Comparison of ENCODE assay signal across 10 cellular contexts in genomic region chr18:58805482-58806187, GRCh38. TPM values are rescaled to one million over a fixed set of nuclear protein-coding genes. Genes with fewer than 3 reads are reported as not detected.
DNase-seq lines count a peak whose midpoint lies in the region; ATAC-seq and FAIRE-seq lines count a peak whose summit lies in the region.
"Had no signal": no experiment of that assay in that cellular context is flagged by ENCODE, and none has a peak within 500 bp of the region (broad histone marks: within the 10 kb centered on the region; RNA-seq: fewer than 3 reads in every experiment).

No MANE protein-coding gene starts in this region.

- H3K27ac ChIP-seq in thymus (ENCODE audit: low read depth), result peak overlapping the region; percentile 33

- no peaks in the 10 kb centered on the region for H3K36me3 ChIP-seq in thymus (ENCODE audit: control insufficient read depth, insufficient read depth)

- H3K9me3 ChIP-seq in thymus (ENCODE audit: control insufficient read depth), result no peaks in the 10 kb centered on the region

- peak; percentile 78 for FAIRE-seq in endometrium (lab: Jason Lieb, UNC)
- FAIRE-seq: urothelium cell line had no signal

- no peak overlapping the region for H3K4me3 ChIP-seq in thymus (ENCODE audit: low read length)
- H3K4me3 ChIP-seq: skin epidermis had no signal

- DNase-seq in NCI-H1105 treated with DMSO at 0.1 percent for 48 hours (lab: John Stamatoyannopoulos, UW) (peak; percentile 94), NCI-H345 treated with DMSO at 0.1 percent for 48 hours (lab: John Stamatoyannopoulos, UW; ENCODE audit: unreplicated experiment) (peak; percentile 62)
- no peak for DNase-seq in activated CD8-positive, alpha-beta memory T cell treated with anti-CD3 and anti-CD28 coated beads, Interleukin-2, amount 50 U/mL, for 48 hours
- no peak for DNase-seq in activated CD4-positive, alpha-beta T cell treated with anti-CD3 and anti-CD28 coated beads, Interleukin-2, amount 50 U/mL, for 1 hour
- DNase-seq: NK-92 treated with Interleukin-12 subunit alpha and Interleukin-12 subunit beta, amount 100 ng/mL, for 24 hours had no signal

- H3K4me1 ChIP-seq in thymus (ENCODE audit: control insufficient read depth, insufficient read depth, low read length), result no peaks in the 10 kb centered on the region

- ATAC-seq in GM19351 (IDR thresholded peaks at IDR 0.05; ENCODE audit: unreplicated experiment), result no peak

- H3K27me3 ChIP-seq in thymus (ENCODE audit: control insufficient read depth, insufficient read depth), result no peaks in the 10 kb centered on the region

- 93% methylated on average over 8 of the region's 8 CpGs for WGBS in thymus

RNA-seq across cellular contexts. Expression of gene ZNF532, which starts 59.0 kb away (rescaled TPM):
- polyA plus RNA-seq in thymus, result 11.9 TPM

Comparison
In these comparisons a context has a peak if more than half of its experiments do, and no peak if none do; other contexts are left out.
1. DNase-seq: peak in NCI-H1105 treated with DMSO at 0.1 percent for 48 hours (single experiment) and NCI-H345 treated with DMSO at 0.1 percent for 48 hours (single experiment); none in activated CD8-positive, alpha-beta memory T cell treated with anti-CD3 and anti-CD28 coated beads, Interleukin-2, amount 50 U/mL, for 48 hours (single experiment) and activated CD4-positive, alpha-beta T cell treated with anti-CD3 and anti-CD28 coated beads, Interleukin-2, amount 50 U/mL, for 1 hour (single experiment).